8 cellular contexts compared by ENCODE assay signal in genomic region chr7:90928700-90929424, GRCh38.
A peak's percentile ranks its signal among the peaks of the same experiment; 100 is the strongest.
DNase-seq lines count a peak whose midpoint lies in the region; ATAC-seq and TF ChIP-seq lines count a peak whose summit lies in the region.
"Not testable (repeated sequence)": the region's sequence is repeated elsewhere in the genome, so short reads cannot be mapped to it uniquely, and the experiment has no call there.

No MANE protein-coding gene starts in this region.

- TF ChIP-seq POLR2A in HCT116 (IDR thresholded peaks at IDR 0.05; ENCODE audit: borderline replicate concordance, extremely low read depth, insufficient read depth, insufficient read length), result not testable (repeated sequence)

- not testable (repeated sequence) for H3K36me3 ChIP-seq in HCT116 (ENCODE audit: control insufficient read depth in 1 of 2, insufficient read depth in 2 of 2, low read length in 2 of 2); naive thymus-derived CD4-positive, alpha-beta T cell (ENCODE audit: control insufficient read depth in 2 of 3, insufficient read depth in 3 of 3, low read length in 3 of 3)

- not testable (repeated sequence) for H3K4me1 Mint-ChIP-seq in activated T-cell treated with anti-CD3 and anti-CD28 coated beads, Interleukin-2, amount 50 U/mL, for 72 hours (ENCODE audit: low read depth); naive thymus-derived CD4-positive, alpha-beta T cell

- peaks cover 0 to 10% of the 10 kb centered on the region in 2 experiments; a peak in 2 of 4 replicates for H3K4me1 ChIP-seq in HCT116 (ENCODE audit: control insufficient read depth in 1 of 2, insufficient read depth in 2 of 2, low read length in 2 of 2)
- H3K4me1 ChIP-seq in naive thymus-derived CD4-positive, alpha-beta T cell (ENCODE audit: control insufficient read depth in 2 of 2, insufficient read depth in 2 of 2, low read length in 2 of 2), result not testable (repeated sequence)

- BruUV-seq in HCT116 (replicated peaks; lab: Mats Ljungman, UMichigan), result not testable (repeated sequence)

- H3K79me2 ChIP-seq in HCT116 (ENCODE audit: insufficient read depth, low read length), result not testable (repeated sequence)

- not testable (repeated sequence) for H3K9me3 Mint-ChIP-seq in activated T-cell treated with anti-CD3 and anti-CD28 coated beads, Interleukin-2, amount 50 U/mL, for 72 hours; naive thymus-derived CD4-positive, alpha-beta T cell

- H3K27ac Mint-ChIP-seq in activated T-cell treated with anti-CD3 and anti-CD28 coated beads, Interleukin-2, amount 50 U/mL, for 72 hours, result not testable (repeated sequence)
- H3K27ac Mint-ChIP-seq in naive thymus-derived CD4-positive, alpha-beta T cell, result peak overlapping the region in 5 of 9 donors; percentile 59 to 90 (median 80)

- intact Hi-C loops in HCT116 (cut with micrococcal nuclease); naive thymus-derived CD4-positive, alpha-beta T cell (cut with micrococcal nuclease): not testable (repeated sequence)

- TF ChIP-seq RAD21 in HCT116 (IDR thresholded peaks at IDR 0.05; ENCODE audit: low read depth), result not testable (repeated sequence)

- H3K27ac ChIP-seq in 22Rv1; naive thymus-derived CD4-positive, alpha-beta T cell (ENCODE audit: low read depth, low read length): not testable (repeated sequence)
- peak overlapping the region; percentile 40 for H3K27ac ChIP-seq in HCT116 (ENCODE audit: low read depth, low read length)

- H3K4me2 ChIP-seq in HCT116 (ENCODE audit: low read length), result peak overlapping the region; percentile 80

- H4K20me1 ChIP-seq in HCT116 (ENCODE audit: insufficient read depth), result not testable (repeated sequence)

- in situ Hi-C loops in SK-MEL-5 (cut with HindIII; ENCODE audit: low pct_unique_long_range_greater_than_20kb, low sequenced_read_pairs), result not testable (repeated sequence)

- H2AFZ ChIP-seq in HCT116 (ENCODE audit: low read depth, low read length, poor library complexity, severe bottlenecking), result peak overlapping the region; percentile 65

- not testable (repeated sequence) for H3K9ac ChIP-seq in HCT116 (ENCODE audit: low read length)

- not testable (repeated sequence) for H3K27me3 ChIP-seq in HCT116 (ENCODE audit: insufficient read depth, low read length); naive thymus-derived CD4-positive, alpha-beta T cell (ENCODE audit: control insufficient read depth in 2 of 2, insufficient read depth in 2 of 2, low read length in 2 of 2)

- not testable (repeated sequence) for H3K9me2 ChIP-seq in HCT116 (ENCODE audit: insufficient read depth)

- TF ChIP-seq CTCF in 22Rv1 (IDR thresholded peaks at IDR 0.05) (peak; percentile 54), HCT116 (IDR thresholded peaks at IDR 0.05 in 2 of 3, conservative IDR thresholded peaks at IDR 0.05 in 1 of 3; ENCODE audit: borderline replicate concordance in 1 of 3, insufficient read depth in 1 of 3, low read depth in 2 of 3, low read length in 2 of 3) (peak in 2 of 3 experiments; percentile 40 to 48; a peak in 4 of 6 replicates)

- H3K36me3 Mint-ChIP-seq in activated T-cell treated with anti-CD3 and anti-CD28 coated beads, Interleukin-2, amount 50 U/mL, for 72 hours (ENCODE audit: insufficient read depth in 2 of 2); naive thymus-derived CD4-positive, alpha-beta T cell: not testable (repeated sequence)

- RAD21 ChIA-PET in HCT116 (lab: Charles Lee; ENCODE audit: low non-redundant PET in 1 of 2, low total read pairs in 2 of 2, uncharacterized antibody in 2 of 2, unreplicated experiment in 2 of 2), result not testable (repeated sequence)

- CTCF ChIA-PET in HCT116 (lab: Charles Lee), result interaction anchor here (1.0 to 2.5 kb wide), 5 partner anchors 9 to 474 kb away, joined by 3 to 9 read pairs (median 6); no protein-coding TSS in a partner anchor
- CTCF ChIA-PET in naive thymus-derived CD4-positive, alpha-beta T cell (lab: Charles Lee), result not testable (repeated sequence)

- DNase-seq in DMS53 (lab: John Stamatoyannopoulos, UW) (peak; percentile 94), HCT116 (ENCODE audit: low read depth, low spot score) (peak; percentile 34), NCI-H146 (lab: John Stamatoyannopoulos, UW) (peak; percentile 80), NCI-H748 treated with DMSO at 0.1 percent for 48 hours (lab: John Stamatoyannopoulos, UW) (peak; percentile 72), SK-MEL-5 (ENCODE audit: low read depth, low spot score) (peak; percentile 59)
- peak in 1 of 2 donors; percentile 1 for DNase-seq in activated T-cell treated with anti-CD3 and anti-CD28 coated beads, Interleukin-2, amount 50 U/mL, for 72 hours
- peak in 6 of 9 donors; percentile 4 to 66 (median 31) for DNase-seq in naive thymus-derived CD4-positive, alpha-beta T cell

- peak overlapping the region; percentile 29 to 57 for H3K4me3 Mint-ChIP-seq in activated T-cell treated with anti-CD3 and anti-CD28 coated beads, Interleukin-2, amount 50 U/mL, for 72 hours
- H3K4me3 Mint-ChIP-seq in naive thymus-derived CD4-positive, alpha-beta T cell, result peak overlapping the region in 9 of 10 donors; percentile 4 to 75 (median 40)

- peak overlapping the region; percentile 40 to 59 for H3K4me3 ChIP-seq in HCT116 (replicated peaks in 1 of 2; ENCODE audit: low read depth in 1 of 2, low read length in 2 of 2)
- not testable (repeated sequence) for H3K4me3 ChIP-seq in naive thymus-derived CD4-positive, alpha-beta T cell (ENCODE audit: low read length)

- H3K9me3 ChIP-seq in HCT116 (ENCODE audit: control insufficient read depth in 1 of 2, insufficient read depth in 1 of 2, low read depth in 1 of 2, low read length in 2 of 2); naive thymus-derived CD4-positive, alpha-beta T cell (ENCODE audit: control insufficient read depth in 2 of 3, low read length in 3 of 3): not testable (repeated sequence)

- not testable (repeated sequence) for H3K27me3 Mint-ChIP-seq in activated T-cell treated with anti-CD3 and anti-CD28 coated beads, Interleukin-2, amount 50 U/mL, for 72 hours (ENCODE audit: low read depth); naive thymus-derived CD4-positive, alpha-beta T cell

- ATAC-seq in HCT116, result peak; percentile 92
- not testable (repeated sequence) for ATAC-seq in activated T-cell treated with anti-CD3 and anti-CD28 coated beads, Interleukin-2, amount 50 U/mL, for 72 hours (replicated peaks in 1 of 2); naive thymus-derived CD4-positive, alpha-beta T cell

- POLR2A ChIA-PET in HCT116 (lab: Charles Lee), result interaction anchor here (1.3 kb wide), 1 partner anchor 9 kb away, joined by 3 read pairs; no protein-coding TSS in a partner anchor
- POLR2A ChIA-PET in naive thymus-derived CD4-positive, alpha-beta T cell (lab: Charles Lee), result not testable (repeated sequence)
